2 cellular contexts compared by ENCODE assay signal in genomic region chr7:99090811-99091582, GRCh38.
TF ChIP-seq lines count a peak whose summit lies in the region.

No MANE protein-coding gene starts in this region.

TF ChIP-seq in HepG2, 621 proteins besides CTCF, POLR2A, EP300 and RAD21:
- no peak for TF ChIP-seq ZNF607 (CRISPR knock-in tag; IDR thresholded peaks at IDR 0.05; ENCODE audit: borderline replicate concordance)
- TF ChIP-seq KDM3A (CRISPR knock-in tag; IDR thresholded peaks at IDR 0.05; ENCODE audit: low read depth): no peak
- TF ChIP-seq RFX3 (CRISPR knock-in tag; IDR thresholded peaks at IDR 0.05): 0 out of 2 replicates have a peak, but pooled peaks have one; percentile 25
- TF ChIP-seq ZBTB40 (IDR thresholded peaks at IDR 0.05): peak; percentile 95
- peak; percentile 99 for TF ChIP-seq ZBTB40 (CRISPR knock-in tag; IDR thresholded peaks at IDR 0.05)
- TF ChIP-seq PITX1 (CRISPR knock-in tag; IDR thresholded peaks at IDR 0.05): no peak
TF ChIP-seq in HepG2: peak in this region for 2.

TF ChIP-seq in GM23338, 12 proteins besides CTCF, POLR2A, EP300 and RAD21:
- no peak for TF ChIP-seq JUNB (IDR thresholded peaks at IDR 0.05; ENCODE audit: unreplicated experiment)
- no peak for TF ChIP-seq ZNF114 (CRISPR knock-in tag; IDR thresholded peaks at IDR 0.05)
- TF ChIP-seq CREB1 (CRISPR knock-in tag; IDR thresholded peaks at IDR 0.05; ENCODE audit: low read depth): no peak
- no peak for TF ChIP-seq ETS1 (IDR thresholded peaks at IDR 0.05)
- no peak for TF ChIP-seq NANOG (IDR thresholded peaks at IDR 0.05; ENCODE audit: borderline replicate concordance)
- TF ChIP-seq REST (IDR thresholded peaks at IDR 0.05; ENCODE audit: unreplicated experiment): no peak
- no peak for TF ChIP-seq POLR2AphosphoS5 (IDR thresholded peaks at IDR 0.05; ENCODE audit: low read depth)
- TF ChIP-seq ZNF462 (CRISPR knock-in tag; IDR thresholded peaks at IDR 0.05): no peak
- TF ChIP-seq EZH2phosphoT487 (IDR thresholded peaks at IDR 0.05; ENCODE audit: unreplicated experiment): no peak
- TF ChIP-seq ZNF331 (CRISPR knock-in tag; IDR thresholded peaks at IDR 0.05; ENCODE audit: low read depth): no peak
- no peak for TF ChIP-seq STAT1 (IDR thresholded peaks at IDR 0.05; ENCODE audit: unreplicated experiment)
- no peak for TF ChIP-seq EZH2 (IDR thresholded peaks at IDR 0.05; ENCODE audit: low read depth, unreplicated experiment)
TF ChIP-seq in GM23338: peak in this region for 0.
